ENCODE assay signal across 1 cellular context in genomic region chr9:98709968-98710965, GRCh38.
TF ChIP-seq lines count a peak whose summit lies in the region.

No MANE protein-coding gene starts in this region.

TF ChIP-seq in HepG2, 621 proteins besides CTCF, POLR2A, EP300 and RAD21 (continued from another document):
- peak; percentile 65 to 94 for TF ChIP-seq REST (IDR thresholded peaks at IDR 0.05; ENCODE audit: borderline replicate concordance in 1 of 2, low read depth in 1 of 2, low read length in 2 of 2)
- TF ChIP-seq TOE1 (CRISPR knock-in tag; IDR thresholded peaks at IDR 0.05) = no peak
- TF ChIP-seq GLI4 (CRISPR knock-in tag; IDR thresholded peaks at IDR 0.05; ENCODE audit: borderline replicate concordance) = no peak
- peak; percentile 93 for TF ChIP-seq MIER2 (CRISPR knock-in tag; IDR thresholded peaks at IDR 0.05)
- TF ChIP-seq MTF1 (CRISPR knock-in tag; IDR thresholded peaks at IDR 0.05) = no peak
- TF ChIP-seq ZNF768 (CRISPR knock-in tag; IDR thresholded peaks at IDR 0.05) = 0 out of 2 replicates have a peak, but pooled peaks have one; percentile 16
- no peak for TF ChIP-seq HMG20A (CRISPR knock-in tag; IDR thresholded peaks at IDR 0.05; ENCODE audit: borderline replicate concordance)
